20 cellular contexts compared by ENCODE assay signal in the genomic region with DNA sequence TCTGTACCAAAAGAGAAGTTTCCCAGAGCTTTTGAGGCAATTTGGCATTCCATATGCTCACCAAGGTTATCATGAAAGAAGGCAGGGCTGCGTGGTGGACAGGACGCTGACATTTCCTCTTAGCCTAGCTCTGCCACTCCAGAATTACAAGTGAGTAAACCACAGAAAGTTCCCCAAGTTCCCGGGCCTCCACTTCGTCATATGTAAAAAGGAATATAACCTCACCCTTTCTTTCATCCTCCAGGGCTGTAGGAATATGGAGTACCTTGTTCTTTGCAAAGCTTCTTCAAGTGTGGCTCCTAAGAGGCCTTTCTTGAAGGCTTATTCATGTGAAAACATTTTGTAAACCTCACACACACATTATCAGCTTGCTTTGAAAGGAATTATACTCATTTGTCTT.
"Had no signal": no experiment of that assay in that cellular context is flagged by ENCODE, and none has a peak within 500 bp of the region (broad histone marks: within the 10 kb centered on the region; RNA-seq: fewer than 3 reads in every experiment).

No MANE protein-coding gene starts in this region.

- H3K36me3 ChIP-seq: gastroesophageal sphincter, tibial nerve, vagina had no signal

- H3K4me3 ChIP-seq: body of pancreas, gastroesophageal sphincter, lung, tibial nerve, vagina had no signal

- DNase-seq: activated B cell treated with CpG ODN at 0.5 μM for 24 hours; activated CD4-positive, alpha-beta memory T cell treated with anti-CD3 and anti-CD28 coated beads, Interleukin-2, amount 10 ng/mL, durations not matched to agents 7 days and 5 days; activated CD4-positive, alpha-beta T cell treated with anti-CD3 and anti-CD28 coated beads for 48 hours; activated CD8-positive, alpha-beta memory T cell treated with anti-CD3 and anti-CD28 coated beads, Interleukin-2, amount 10 ng/mL, durations not matched to agents 7 days and 5 days; amniotic stem cell; body of pancreas; cortex of kidney; left cardiac atrium; midbrain; occipital lobe; stimulated activated CD4-positive, alpha-beta T cell treated with anti-CD3 and anti-CD28 coated beads, Interleukin-12 subunit alpha, Interleukin-12 subunit beta, amount 100 ng/mL, for 4 hours; stimulated activated CD4-positive, alpha-beta T cell treated with anti-CD3 and anti-CD28 coated beads, Interleukin-1b, Interleukin-23, amount 100 ng/mL, for 48 hours; stimulated activated naive CD8-positive, alpha-beta T cell treated with anti-CD3 and anti-CD28 coated beads, Interleukin-15, Interleukin-2, amounts not matched to agents 100 U/mL and 50 U/mL, for 24 hours; substantia nigra; T-helper 1 cell; T-helper 9 cell had no signal

- H3K9me3 ChIP-seq: body of pancreas, gastroesophageal sphincter, tibial nerve, vagina had no signal

- H3K27me3 ChIP-seq: body of pancreas, gastroesophageal sphincter, tibial nerve, vagina had no signal

- H3K27ac ChIP-seq: body of pancreas, tibial nerve, vagina had no signal

- H3K4me1 ChIP-seq: body of pancreas, tibial nerve, vagina had no signal
